Comparison of ENCODE assay signal across 11 cellular contexts in genomic region chr5:1223278-1223670, GRCh38. TPM values are rescaled to one million over a fixed set of nuclear protein-coding genes. Genes with fewer than 3 reads are reported as not detected.
"Had no signal": no experiment of that assay in that cellular context is flagged by ENCODE, and none has a peak within 500 bp of the region (broad histone marks: within the 10 kb centered on the region; RNA-seq: fewer than 3 reads in every experiment).

No MANE protein-coding gene starts in this region.

- H3K27ac ChIP-seq: HL-60, KMS-11 had no signal

- H3K27ac Mint-ChIP-seq: GM23338, HFFc6, IgD-negative memory B cell had no signal

- H3K9me3 ChIP-seq: HAP-1 had no signal

- H3K36me3 Mint-ChIP-seq: IgD-negative memory B cell had no signal

- H3K9ac ChIP-seq: KMS-11 had no signal

- ATAC-seq: GM23338, HCT116 had no signal

- H3K9me3 Mint-ChIP-seq: GM23338, IgD-negative memory B cell had no signal

- DNase-seq: H7, HFFc6, KBM-7 had no signal

- H3K36me3 ChIP-seq: HAP-1 had no signal

- H3K4me2 ChIP-seq: GM23338, KMS-11 had no signal

- H3K4me3 ChIP-seq: GM23338, HAP-1 had no signal

- H3K4me1 Mint-ChIP-seq: IgD-negative memory B cell had no signal

- FAIRE-seq: H1 had no signal

- H2AFZ ChIP-seq: GM23338 had no signal

- H3K4me1 ChIP-seq: HAP-1 had no signal

- H3K4me3 Mint-ChIP-seq: GM23338, HFFc6, IgD-negative memory B cell had no signal

RNA-seq across cellular contexts. Expression of gene SLC6A18, which starts 1.9 kb away (rescaled TPM):
- total RNA-seq: GM23338, H1, H7, HFFc6, HT1080 had no signal
- polyA plus RNA-seq: GM23338, H1, IgD-negative memory B cell had no signal

RNA-seq across cellular contexts. Expression of gene SLC6A19, which starts 21.9 kb away (rescaled TPM):
- total RNA-seq: GM23338, H1, HFFc6, HT1080 had no signal
- polyA plus RNA-seq: GM23338, IgD-negative memory B cell had no signal
